Comparison of ENCODE assay signal across 1 cellular context in genomic region chr1:180131510-180131909, GRCh38.
TF ChIP-seq lines count a peak whose summit lies in the region.

No MANE protein-coding gene starts in this region.

TF ChIP-seq in HepG2, 621 proteins besides CTCF, POLR2A, EP300 and RAD21 (continued from another document and continues in another):
- TF ChIP-seq, protein P1, sequence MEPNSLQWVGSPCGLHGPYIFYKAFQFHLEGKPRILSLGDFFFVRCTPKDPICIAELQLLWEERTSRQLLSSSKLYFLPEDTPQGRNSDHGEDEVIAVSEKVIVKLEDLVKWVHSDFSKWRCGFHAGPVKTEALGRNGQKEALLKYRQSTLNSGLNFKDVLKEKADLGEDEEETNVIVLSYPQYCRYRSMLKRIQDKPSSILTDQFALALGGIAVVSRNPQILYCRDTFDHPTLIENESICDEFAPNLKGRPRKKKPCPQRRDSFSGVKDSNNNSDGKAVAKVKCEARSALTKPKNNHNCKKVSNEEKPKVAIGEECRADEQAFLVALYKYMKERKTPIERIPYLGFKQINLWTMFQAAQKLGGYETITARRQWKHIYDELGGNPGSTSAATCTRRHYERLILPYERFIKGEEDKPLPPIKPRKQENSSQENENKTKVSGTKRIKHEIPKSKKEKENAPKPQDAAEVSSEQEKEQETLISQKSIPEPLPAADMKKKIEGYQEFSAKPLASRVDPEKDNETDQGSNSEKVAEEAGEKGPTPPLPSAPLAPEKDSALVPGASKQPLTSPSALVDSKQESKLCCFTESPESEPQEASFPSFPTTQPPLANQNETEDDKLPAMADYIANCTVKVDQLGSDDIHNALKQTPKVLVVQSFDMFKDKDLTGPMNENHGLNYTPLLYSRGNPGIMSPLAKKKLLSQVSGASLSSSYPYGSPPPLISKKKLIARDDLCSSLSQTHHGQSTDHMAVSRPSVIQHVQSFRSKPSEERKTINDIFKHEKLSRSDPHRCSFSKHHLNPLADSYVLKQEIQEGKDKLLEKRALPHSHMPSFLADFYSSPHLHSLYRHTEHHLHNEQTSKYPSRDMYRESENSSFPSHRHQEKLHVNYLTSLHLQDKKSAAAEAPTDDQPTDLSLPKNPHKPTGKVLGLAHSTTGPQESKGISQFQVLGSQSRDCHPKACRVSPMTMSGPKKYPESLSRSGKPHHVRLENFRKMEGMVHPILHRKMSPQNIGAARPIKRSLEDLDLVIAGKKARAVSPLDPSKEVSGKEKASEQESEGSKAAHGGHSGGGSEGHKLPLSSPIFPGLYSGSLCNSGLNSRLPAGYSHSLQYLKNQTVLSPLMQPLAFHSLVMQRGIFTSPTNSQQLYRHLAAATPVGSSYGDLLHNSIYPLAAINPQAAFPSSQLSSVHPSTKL (CRISPR knock-in tag; IDR thresholded peaks at IDR 0.05) = peak; percentile 65
- TF ChIP-seq KLF6 (CRISPR knock-in tag; IDR thresholded peaks at IDR 0.05) (no peak), HNRNPL (IDR thresholded peaks at IDR 0.05; ENCODE audit: low read depth, low read length) (no peak), DRAP1 (CRISPR knock-in tag; IDR thresholded peaks at IDR 0.05) (no peak), RARG (CRISPR knock-in tag; IDR thresholded peaks at IDR 0.05; ENCODE audit: low read depth) (no peak), ZBTB7A (CRISPR knock-in tag; IDR thresholded peaks at IDR 0.05) (no peak), PTBP1 (IDR thresholded peaks at IDR 0.05; ENCODE audit: low read depth, low read length, poor library complexity, severe bottlenecking) (no peak), SMC3 (IDR thresholded peaks at IDR 0.05; ENCODE audit: low read length) (no peak), HNF4G (IDR thresholded peaks at IDR 0.05; ENCODE audit: borderline replicate concordance, low read depth, low read length) (no peak), HNF4G (CRISPR knock-in tag; IDR thresholded peaks at IDR 0.05; ENCODE audit: borderline replicate concordance, low read depth) (no peak), ZNF816 (CRISPR knock-in tag; IDR thresholded peaks at IDR 0.05; ENCODE audit: borderline replicate concordance) (no peak), ZNF446 (CRISPR knock-in tag; IDR thresholded peaks at IDR 0.05) (no peak), MAZ (IDR thresholded peaks at IDR 0.05; ENCODE audit: borderline replicate concordance, low read depth, low read length) (no peak), MAZ (CRISPR knock-in tag; IDR thresholded peaks at IDR 0.05; ENCODE audit: low read depth) (no peak), NRL (CRISPR knock-in tag; IDR thresholded peaks at IDR 0.05; ENCODE audit: borderline replicate concordance) (no peak), XBP1 (CRISPR knock-in tag; IDR thresholded peaks at IDR 0.05) (no peak), SKI (IDR thresholded peaks at IDR 0.05; ENCODE audit: partially characterized antibody) (peak; percentile 51), ZSCAN29 (CRISPR knock-in tag; conservative IDR thresholded peaks at IDR 0.05) (no peak), ZBTB7B (CRISPR knock-in tag; IDR thresholded peaks at IDR 0.05) (no peak), MYPOP (CRISPR knock-in tag; IDR thresholded peaks at IDR 0.05) (no peak), ONECUT2 (CRISPR knock-in tag; IDR thresholded peaks at IDR 0.05) (no peak), FOXA1 (IDR thresholded peaks at IDR 0.05) (no peak), FOXA1 (CRISPR knock-in tag; IDR thresholded peaks at IDR 0.05) (no peak), SIN3B (IDR thresholded peaks at IDR 0.05; ENCODE audit: low read length) (no peak), ERF (CRISPR knock-in tag; IDR thresholded peaks at IDR 0.05) (no peak), MAF1 (CRISPR knock-in tag; IDR thresholded peaks at IDR 0.05; ENCODE audit: borderline replicate concordance) (no peak), ZNF354B (CRISPR knock-in tag; IDR thresholded peaks at IDR 0.05) (no peak), SP1 (IDR thresholded peaks at IDR 0.05) (no peak), SP1 (CRISPR knock-in tag; IDR thresholded peaks at IDR 0.05) (no peak), ZNF672 (CRISPR knock-in tag; IDR thresholded peaks at IDR 0.05) (no peak), ZNF576 (CRISPR knock-in tag; IDR thresholded peaks at IDR 0.05) (no peak), ZZZ3 (CRISPR knock-in tag; IDR thresholded peaks at IDR 0.05; ENCODE audit: borderline replicate concordance) (no peak), ISX (CRISPR knock-in tag; conservative IDR thresholded peaks at IDR 0.05) (no peak), MEIS2 (CRISPR knock-in tag; IDR thresholded peaks at IDR 0.05) (no peak), ZNF619 (CRISPR knock-in tag; IDR thresholded peaks at IDR 0.05) (no peak), ZNF556 (CRISPR knock-in tag; IDR thresholded peaks at IDR 0.05; ENCODE audit: borderline replicate concordance) (no peak)
- TF ChIP-seq, protein P2, sequence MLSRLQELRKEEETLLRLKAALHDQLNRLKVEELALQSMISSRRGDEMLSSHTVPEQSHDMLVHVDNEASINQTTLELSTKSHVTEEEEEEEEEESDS (CRISPR knock-in tag; IDR thresholded peaks at IDR 0.05; ENCODE audit: borderline replicate concordance) = no peak
- TF ChIP-seq, protein P3, sequence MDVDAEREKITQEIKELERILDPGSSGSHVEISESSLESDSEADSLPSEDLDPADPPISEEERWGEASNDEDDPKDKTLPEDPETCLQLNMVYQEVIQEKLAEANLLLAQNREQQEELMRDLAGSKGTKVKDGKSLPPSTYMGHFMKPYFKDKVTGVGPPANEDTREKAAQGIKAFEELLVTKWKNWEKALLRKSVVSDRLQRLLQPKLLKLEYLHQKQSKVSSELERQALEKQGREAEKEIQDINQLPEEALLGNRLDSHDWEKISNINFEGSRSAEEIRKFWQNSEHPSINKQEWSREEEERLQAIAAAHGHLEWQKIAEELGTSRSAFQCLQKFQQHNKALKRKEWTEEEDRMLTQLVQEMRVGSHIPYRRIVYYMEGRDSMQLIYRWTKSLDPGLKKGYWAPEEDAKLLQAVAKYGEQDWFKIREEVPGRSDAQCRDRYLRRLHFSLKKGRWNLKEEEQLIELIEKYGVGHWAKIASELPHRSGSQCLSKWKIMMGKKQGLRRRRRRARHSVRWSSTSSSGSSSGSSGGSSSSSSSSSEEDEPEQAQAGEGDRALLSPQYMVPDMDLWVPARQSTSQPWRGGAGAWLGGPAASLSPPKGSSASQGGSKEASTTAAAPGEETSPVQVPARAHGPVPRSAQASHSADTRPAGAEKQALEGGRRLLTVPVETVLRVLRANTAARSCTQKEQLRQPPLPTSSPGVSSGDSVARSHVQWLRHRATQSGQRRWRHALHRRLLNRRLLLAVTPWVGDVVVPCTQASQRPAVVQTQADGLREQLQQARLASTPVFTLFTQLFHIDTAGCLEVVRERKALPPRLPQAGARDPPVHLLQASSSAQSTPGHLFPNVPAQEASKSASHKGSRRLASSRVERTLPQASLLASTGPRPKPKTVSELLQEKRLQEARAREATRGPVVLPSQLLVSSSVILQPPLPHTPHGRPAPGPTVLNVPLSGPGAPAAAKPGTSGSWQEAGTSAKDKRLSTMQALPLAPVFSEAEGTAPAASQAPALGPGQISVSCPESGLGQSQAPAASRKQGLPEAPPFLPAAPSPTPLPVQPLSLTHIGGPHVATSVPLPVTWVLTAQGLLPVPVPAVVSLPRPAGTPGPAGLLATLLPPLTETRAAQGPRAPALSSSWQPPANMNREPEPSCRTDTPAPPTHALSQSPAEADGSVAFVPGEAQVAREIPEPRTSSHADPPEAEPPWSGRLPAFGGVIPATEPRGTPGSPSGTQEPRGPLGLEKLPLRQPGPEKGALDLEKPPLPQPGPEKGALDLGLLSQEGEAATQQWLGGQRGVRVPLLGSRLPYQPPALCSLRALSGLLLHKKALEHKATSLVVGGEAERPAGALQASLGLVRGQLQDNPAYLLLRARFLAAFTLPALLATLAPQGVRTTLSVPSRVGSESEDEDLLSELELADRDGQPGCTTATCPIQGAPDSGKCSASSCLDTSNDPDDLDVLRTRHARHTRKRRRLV (CRISPR knock-in tag; IDR thresholded peaks at IDR 0.05) = no peak
- TF ChIP-seq, protein P4, sequence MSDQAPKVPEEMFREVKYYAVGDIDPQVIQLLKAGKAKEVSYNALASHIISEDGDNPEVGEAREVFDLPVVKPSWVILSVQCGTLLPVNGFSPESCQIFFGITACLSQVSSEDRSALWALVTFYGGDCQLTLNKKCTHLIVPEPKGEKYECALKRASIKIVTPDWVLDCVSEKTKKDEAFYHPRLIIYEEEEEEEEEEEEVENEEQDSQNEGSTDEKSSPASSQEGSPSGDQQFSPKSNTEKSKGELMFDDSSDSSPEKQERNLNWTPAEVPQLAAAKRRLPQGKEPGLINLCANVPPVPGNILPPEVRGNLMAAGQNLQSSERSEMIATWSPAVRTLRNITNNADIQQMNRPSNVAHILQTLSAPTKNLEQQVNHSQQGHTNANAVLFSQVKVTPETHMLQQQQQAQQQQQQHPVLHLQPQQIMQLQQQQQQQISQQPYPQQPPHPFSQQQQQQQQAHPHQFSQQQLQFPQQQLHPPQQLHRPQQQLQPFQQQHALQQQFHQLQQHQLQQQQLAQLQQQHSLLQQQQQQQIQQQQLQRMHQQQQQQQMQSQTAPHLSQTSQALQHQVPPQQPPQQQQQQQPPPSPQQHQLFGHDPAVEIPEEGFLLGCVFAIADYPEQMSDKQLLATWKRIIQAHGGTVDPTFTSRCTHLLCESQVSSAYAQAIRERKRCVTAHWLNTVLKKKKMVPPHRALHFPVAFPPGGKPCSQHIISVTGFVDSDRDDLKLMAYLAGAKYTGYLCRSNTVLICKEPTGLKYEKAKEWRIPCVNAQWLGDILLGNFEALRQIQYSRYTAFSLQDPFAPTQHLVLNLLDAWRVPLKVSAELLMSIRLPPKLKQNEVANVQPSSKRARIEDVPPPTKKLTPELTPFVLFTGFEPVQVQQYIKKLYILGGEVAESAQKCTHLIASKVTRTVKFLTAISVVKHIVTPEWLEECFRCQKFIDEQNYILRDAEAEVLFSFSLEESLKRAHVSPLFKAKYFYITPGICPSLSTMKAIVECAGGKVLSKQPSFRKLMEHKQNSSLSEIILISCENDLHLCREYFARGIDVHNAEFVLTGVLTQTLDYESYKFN (CRISPR knock-in tag; conservative IDR thresholded peaks at IDR 0.05) = 0 out of 2 replicates have a peak, but pooled peaks have one; percentile 17
- TF ChIP-seq, protein P5, sequence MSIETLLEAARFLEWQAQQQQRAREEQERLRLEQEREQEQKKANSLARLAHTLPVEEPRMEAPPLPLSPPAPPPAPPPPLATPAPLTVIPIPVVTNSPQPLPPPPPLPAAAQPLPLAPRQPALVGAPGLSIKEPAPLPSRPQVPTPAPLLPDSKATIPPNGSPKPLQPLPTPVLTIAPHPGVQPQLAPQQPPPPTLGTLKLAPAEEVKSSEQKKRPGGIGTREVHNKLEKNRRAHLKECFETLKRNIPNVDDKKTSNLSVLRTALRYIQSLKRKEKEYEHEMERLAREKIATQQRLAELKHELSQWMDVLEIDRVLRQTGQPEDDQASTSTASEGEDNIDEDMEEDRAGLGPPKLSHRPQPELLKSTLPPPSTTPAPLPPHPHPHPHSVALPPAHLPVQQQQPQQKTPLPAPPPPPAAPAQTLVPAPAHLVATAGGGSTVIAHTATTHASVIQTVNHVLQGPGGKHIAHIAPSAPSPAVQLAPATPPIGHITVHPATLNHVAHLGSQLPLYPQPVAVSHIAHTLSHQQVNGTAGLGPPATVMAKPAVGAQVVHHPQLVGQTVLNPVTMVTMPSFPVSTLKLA (IDR thresholded peaks at IDR 0.05) = no peak
- TF ChIP-seq, protein P6, sequence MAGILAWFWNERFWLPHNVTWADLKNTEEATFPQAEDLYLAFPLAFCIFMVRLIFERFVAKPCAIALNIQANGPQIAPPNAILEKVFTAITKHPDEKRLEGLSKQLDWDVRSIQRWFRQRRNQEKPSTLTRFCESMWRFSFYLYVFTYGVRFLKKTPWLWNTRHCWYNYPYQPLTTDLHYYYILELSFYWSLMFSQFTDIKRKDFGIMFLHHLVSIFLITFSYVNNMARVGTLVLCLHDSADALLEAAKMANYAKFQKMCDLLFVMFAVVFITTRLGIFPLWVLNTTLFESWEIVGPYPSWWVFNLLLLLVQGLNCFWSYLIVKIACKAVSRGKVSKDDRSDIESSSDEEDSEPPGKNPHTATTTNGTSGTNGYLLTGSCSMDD (CRISPR knock-in tag; IDR thresholded peaks at IDR 0.05) = no peak
- TF ChIP-seq, protein P7, sequence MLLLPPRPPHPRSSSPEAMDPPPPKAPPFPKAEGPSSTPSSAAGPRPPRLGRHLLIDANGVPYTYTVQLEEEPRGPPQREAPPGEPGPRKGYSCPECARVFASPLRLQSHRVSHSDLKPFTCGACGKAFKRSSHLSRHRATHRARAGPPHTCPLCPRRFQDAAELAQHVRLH (CRISPR knock-in tag; IDR thresholded peaks at IDR 0.05; ENCODE audit: borderline replicate concordance, low read depth) = no peak
- TF ChIP-seq, protein P8, sequence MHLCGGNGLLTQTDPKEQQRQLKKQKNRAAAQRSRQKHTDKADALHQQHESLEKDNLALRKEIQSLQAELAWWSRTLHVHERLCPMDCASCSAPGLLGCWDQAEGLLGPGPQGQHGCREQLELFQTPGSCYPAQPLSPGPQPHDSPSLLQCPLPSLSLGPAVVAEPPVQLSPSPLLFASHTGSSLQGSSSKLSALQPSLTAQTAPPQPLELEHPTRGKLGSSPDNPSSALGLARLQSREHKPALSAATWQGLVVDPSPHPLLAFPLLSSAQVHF (CRISPR knock-in tag; IDR thresholded peaks at IDR 0.05) = no peak
- TF ChIP-seq, protein P9, sequence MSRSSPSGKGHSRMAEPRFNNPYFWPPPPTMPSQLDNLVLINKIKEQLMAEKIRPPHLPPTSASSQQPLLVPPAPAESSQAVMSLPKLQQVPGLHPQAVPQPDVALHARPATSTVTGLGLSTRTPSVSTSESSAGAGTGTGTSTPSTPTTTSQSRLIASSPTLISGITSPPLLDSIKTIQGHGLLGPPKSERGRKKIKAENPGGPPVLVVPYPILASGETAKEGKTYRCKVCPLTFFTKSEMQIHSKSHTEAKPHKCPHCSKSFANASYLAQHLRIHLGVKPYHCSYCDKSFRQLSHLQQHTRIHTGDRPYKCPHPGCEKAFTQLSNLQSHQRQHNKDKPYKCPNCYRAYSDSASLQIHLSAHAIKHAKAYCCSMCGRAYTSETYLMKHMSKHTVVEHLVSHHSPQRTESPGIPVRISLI (CRISPR knock-in tag; IDR thresholded peaks at IDR 0.05; ENCODE audit: borderline replicate concordance) = no peak
